14 cellular contexts compared by ENCODE assay signal in genomic region chr6:138406443-138406842, GRCh38. TPM values are rescaled to one million over a fixed set of nuclear protein-coding genes. Genes with fewer than 3 reads are reported as not detected.
A peak's percentile ranks its signal among the peaks of the same experiment; 100 is the strongest.
DNase-seq lines count a peak whose midpoint lies in the region; ATAC-seq and TF ChIP-seq lines count a peak whose summit lies in the region.
"Had no signal": no experiment of that assay in that cellular context is flagged by ENCODE, and none has a peak within 500 bp of the region (broad histone marks: within the 10 kb centered on the region; RNA-seq: fewer than 3 reads in every experiment).

No MANE protein-coding gene starts in this region.

- H2AFZ ChIP-seq in mammary epithelial cell (ENCODE audit: low read depth, low read length), result no peak overlapping the region
- H2AFZ ChIP-seq in OCI-LY1 (ENCODE audit: low read length), result no peak overlapping the region

- H3K79me2 ChIP-seq in mammary epithelial cell (ENCODE audit: insufficient read depth, low read length), result peaks cover 31% of the 10 kb centered on the region
- H3K79me2 ChIP-seq in OCI-LY1 (ENCODE audit: insufficient read depth, low read length), result no peaks in the 10 kb centered on the region

- H3K27ac ChIP-seq in breast epithelium (peak overlapping the region; percentile 1 to 17), mammary epithelial cell (ENCODE audit: insufficient read depth, low read depth, low read length) (no peak overlapping the region), OCI-LY1 (ENCODE audit: low read depth, low read length, poor library complexity, severe bottlenecking) (peak overlapping the region; percentile 28)

- H3K9me2 ChIP-seq in OCI-LY1 (ENCODE audit: low read depth, low read length), result no peaks in the 10 kb centered on the region

- H4K20me1 ChIP-seq in mammary epithelial cell (ENCODE audit: insufficient read depth, low read length) (no peaks in the 10 kb centered on the region), OCI-LY1 (ENCODE audit: insufficient read depth, low read length) (no peaks in the 10 kb centered on the region)

- H3F3A ChIP-seq in OCI-LY1 (ENCODE audit: insufficient read depth, low read length), result no peaks in the 10 kb centered on the region

- 76% methylated on average over 2 of the region's 2 CpGs for WGBS in mammary epithelial cell (ENCODE audit: low coverage, missing lambda C conversion rate)

- ATAC-seq in HG02798 (IDR thresholded peaks at IDR 0.05; ENCODE audit: poor library complexity, unreplicated experiment), result no peak
- no peak for ATAC-seq in HG03439 (IDR thresholded peaks at IDR 0.05; ENCODE audit: unreplicated experiment)
- ATAC-seq in GM21737 (IDR thresholded peaks at IDR 0.05; ENCODE audit: unreplicated experiment), result no peak
- ATAC-seq: Right ventricle myocardium inferior had no signal

- no peak for DNase-seq in breast epithelium (ENCODE audit: low spot score in 2 of 2)
- no peak for DNase-seq in mammary epithelial cell
- no peak for DNase-seq in epithelial cell of proximal tubule (ENCODE audit: low read depth)
- no peak for DNase-seq in COR-L47 (lab: John Stamatoyannopoulos, UW)
- DNase-seq: activated CD4-positive, CD25-positive, alpha-beta regulatory T cell; kidney; spleen had no signal

- H3K4me3 ChIP-seq in breast epithelium, result no peak overlapping the region
- H3K4me3 ChIP-seq in mammary epithelial cell (replicated peaks in 1 of 3; ENCODE audit: insufficient read depth in 1 of 3, low read depth in 2 of 3, low read length in 3 of 3), result no peak overlapping the region
- no peak overlapping the region for H3K4me3 ChIP-seq in OCI-LY1 (ENCODE audit: low read depth, low read length, poor library complexity, severe bottlenecking)
- no peak overlapping the region for H3K4me3 ChIP-seq in epithelial cell of proximal tubule (ENCODE audit: low read depth, low read length)
- H3K4me3 ChIP-seq: spleen had no signal

- H3K4me1 ChIP-seq in breast epithelium (no peaks in the 10 kb centered on the region), mammary epithelial cell (ENCODE audit: insufficient read depth, low read length) (peaks cover 43% of the 10 kb centered on the region), OCI-LY1 (ENCODE audit: insufficient read depth, low read length, severe bottlenecking) (peaks cover 23% of the 10 kb centered on the region)

- peaks cover 4% of the 10 kb centered on the region for H3K36me3 ChIP-seq in breast epithelium
- H3K36me3 ChIP-seq in mammary epithelial cell (ENCODE audit: insufficient read depth, low read length), result peaks cover 22% of the 10 kb centered on the region
- peaks cover 47% of the 10 kb centered on the region for H3K36me3 ChIP-seq in OCI-LY1 (ENCODE audit: insufficient read depth, low read length)

- no peak for TF ChIP-seq POLR2A in breast epithelium (IDR thresholded peaks at IDR 0.05)

- CTCF ChIA-PET in mammary epithelial cell (lab: Charles Lee; ENCODE audit: low non-redundant PET), result no interaction called here

- no peak overlapping the region for H3K9ac ChIP-seq in mammary epithelial cell (ENCODE audit: insufficient read depth, low read length)
- H3K9ac ChIP-seq in OCI-LY1 (ENCODE audit: low read length), result no peak overlapping the region

- in situ Hi-C loops in mammary epithelial cell (cut with MboI; ENCODE audit: low sequenced_read_pairs in 2 of 2), result loop anchor here (10.0 to 25.0 kb wide), 4 partner anchors 122 to 394 kb away; partner anchors contain the start of gene CCDC28A (in 1 of the 2)

- H3K4me2 ChIP-seq in mammary epithelial cell (ENCODE audit: insufficient read depth, low read depth, low read length) (no peak overlapping the region), OCI-LY1 (ENCODE audit: low read length) (peak overlapping the region; percentile 84; the same call in 1 of the 2 replicates)

- intact Hi-C loops in breast epithelium (cut with DNase I; ENCODE audit: low total_unique reads) (no loop called here), mammary epithelial cell (cut with micrococcal nuclease) (loop anchor here (1.0 kb wide), 1 partner anchor 290 kb away; no protein-coding TSS in a partner anchor)

- no TSS peak for BruUV-seq in mammary epithelial cell (replicated peaks; lab: Mats Ljungman, UMichigan)

- H3K27me3 ChIP-seq in breast epithelium, result no peaks in the 10 kb centered on the region
- H3K27me3 ChIP-seq in mammary epithelial cell (ENCODE audit: insufficient read depth, low read length), result no peaks in the 10 kb centered on the region
- no peaks in the 10 kb centered on the region for H3K27me3 ChIP-seq in OCI-LY1 (ENCODE audit: insufficient read depth, low read length)
- H3K27me3 ChIP-seq: spleen had no signal

- dilution Hi-C loops in mammary epithelial cell (cut with HindIII; ENCODE audit: low sequenced_read_pairs), result no loop called here

- no peaks in the 10 kb centered on the region for H3K9me3 ChIP-seq in breast epithelium
- H3K9me3 ChIP-seq in mammary epithelial cell (replicated peaks; ENCODE audit: insufficient read depth, low read length), result no peaks in the 10 kb centered on the region
- H3K9me3 ChIP-seq in OCI-LY1 (ENCODE audit: low read length), result no peaks in the 10 kb centered on the region
- H3K9me3 ChIP-seq: spleen had no signal

- peak in 1 of 3 donors; percentile 12 for TF ChIP-seq CTCF in breast epithelium (IDR thresholded peaks at IDR 0.05)
- TF ChIP-seq CTCF in mammary epithelial cell (conservative IDR thresholded peaks at IDR 0.05 in 1 of 2, IDR thresholded peaks at IDR 0.05 in 1 of 2; ENCODE audit: extremely low read depth in 1 of 2, insufficient read depth in 1 of 2, low read depth in 1 of 2, low read length in 2 of 2), result peak in 1 of 2 donors; percentile 33
- peak; percentile 16; the same call in 1 of the 2 replicates for TF ChIP-seq CTCF in OCI-LY1 (IDR thresholded peaks at IDR 0.05; ENCODE audit: low read length)
- peak; percentile 25 for TF ChIP-seq CTCF in epithelial cell of proximal tubule (conservative IDR thresholded peaks at IDR 0.05; ENCODE audit: low read depth, low read length)

RNA-seq across cellular contexts. Expression of gene HEBP2, which starts 2.4 kb away (rescaled TPM):
- total RNA-seq in breast epithelium (100 to 1,000 TPM in 1 of 3 donors, 10 to 100 TPM in 2; 66.2 to 321 (median 72.6) TPM), mammary epithelial cell (10 to 100 TPM; 63.8 to 99.1 TPM), epithelial cell of proximal tubule (83.9 and 102 TPM in 2 replicates)
- 19.3 TPM for polyA plus RNA-seq in mammary epithelial cell
- 1.8 TPM for polyA minus RNA-seq in mammary epithelial cell

RNA-seq across cellular contexts. Expression of gene SMIM28, which starts 28.7 kb away (rescaled TPM):
- total RNA-seq in breast epithelium (not detected), mammary epithelial cell (not detected), epithelial cell of proximal tubule (not detected in 2 replicates)
- polyA plus RNA-seq in mammary epithelial cell, result not detected
- not detected for polyA minus RNA-seq in mammary epithelial cell
- total RNA-seq: kidney, Right ventricle myocardium inferior, spleen, ureter had no signal
- polyA plus RNA-seq: BJ, spleen had no signal
